Comparison of ENCODE assay signal across 1 cellular context in genomic region chr17:60391419-60392041, GRCh38.
TF ChIP-seq lines count a peak whose summit lies in the region.

No MANE protein-coding gene starts in this region.

TF ChIP-seq in K562, 482 proteins besides CTCF, POLR2A, EP300 and RAD21 (continued from another document and continues in another):
- TF ChIP-seq SIN3B (IDR thresholded peaks at IDR 0.05; ENCODE audit: low read depth) (peak; percentile 15; the same call in 1 of the 2 replicates), LCOR (CRISPR knock-in tag; IDR thresholded peaks at IDR 0.05) (no peak), ZNF408 (CRISPR knock-in tag; IDR thresholded peaks at IDR 0.05; ENCODE audit: low read depth) (no peak), DNMT1 (IDR thresholded peaks at IDR 0.05) (no peak), GTF2F1 (IDR thresholded peaks at IDR 0.05; ENCODE audit: low read depth, low read length) (no peak), HOXB6 (CRISPR knock-in tag; IDR thresholded peaks at IDR 0.05; ENCODE audit: borderline replicate concordance) (no peak), TFAP4 (CRISPR knock-in tag; IDR thresholded peaks at IDR 0.05; ENCODE audit: borderline replicate concordance) (no peak), ESRRB (CRISPR knock-in tag; IDR thresholded peaks at IDR 0.05; ENCODE audit: borderline replicate concordance) (no peak), NFIC (IDR thresholded peaks at IDR 0.05) (peak; percentile 46), ELF1 (tag; IDR thresholded peaks at IDR 0.05) (no peak), PHF8 (IDR thresholded peaks at IDR 0.05; ENCODE audit: borderline replicate concordance, low read length) (peak; percentile 47; the same call in 1 of the 2 replicates), ZNF140 (CRISPR knock-in tag; IDR thresholded peaks at IDR 0.05) (no peak), NFIX (CRISPR knock-in tag; IDR thresholded peaks at IDR 0.05; ENCODE audit: low read depth) (no peak), ARID4B (CRISPR knock-in tag; IDR thresholded peaks at IDR 0.05) (no peak), RBFOX2 (IDR thresholded peaks at IDR 0.05; ENCODE audit: low read depth, low read length) (no peak), CBFB (CRISPR knock-in tag; IDR thresholded peaks at IDR 0.05) (no peak), PRMT5 (CRISPR knock-in tag; IDR thresholded peaks at IDR 0.05) (no peak), FOXM1 (IDR thresholded peaks at IDR 0.05; ENCODE audit: low read depth) (no peak), FOXM1 (CRISPR knock-in tag; IDR thresholded peaks at IDR 0.05; ENCODE audit: low read depth) (no peak), SMAD3 (CRISPR knock-in tag; conservative IDR thresholded peaks at IDR 0.05) (no peak), KLF6 (CRISPR knock-in tag; IDR thresholded peaks at IDR 0.05; ENCODE audit: borderline replicate concordance) (no peak), ZSCAN32 (CRISPR knock-in tag; IDR thresholded peaks at IDR 0.05) (no peak), HIVEP1 (CRISPR knock-in tag; IDR thresholded peaks at IDR 0.05) (no peak), ZNF41 (CRISPR knock-in tag; conservative IDR thresholded peaks at IDR 0.05) (no peak), MLX (CRISPR knock-in tag; conservative IDR thresholded peaks at IDR 0.05) (no peak), ZNF212 (CRISPR knock-in tag; IDR thresholded peaks at IDR 0.05) (no peak), CHD2 (IDR thresholded peaks at IDR 0.05; ENCODE audit: low read depth, low read length) (0 out of 2 replicates have a peak, but pooled peaks have one; percentile 6), SP1 (CRISPR knock-in tag; IDR thresholded peaks at IDR 0.05) (no peak), HDGF (IDR thresholded peaks at IDR 0.05) (no peak), SNIP1 (IDR thresholded peaks at IDR 0.05; ENCODE audit: low read depth) (no peak), TCF3 (CRISPR knock-in tag; IDR thresholded peaks at IDR 0.05) (no peak), PURB (CRISPR knock-in tag; IDR thresholded peaks at IDR 0.05; ENCODE audit: low read depth) (no peak), ETV5 (CRISPR knock-in tag; IDR thresholded peaks at IDR 0.05; ENCODE audit: low read depth) (no peak), ZNF24 (IDR thresholded peaks at IDR 0.05) (no peak), GATAD2A (IDR thresholded peaks at IDR 0.05) (peak; percentile 88), ZSCAN29 (IDR thresholded peaks at IDR 0.05) (no peak)
- TF ChIP-seq, protein P1, sequence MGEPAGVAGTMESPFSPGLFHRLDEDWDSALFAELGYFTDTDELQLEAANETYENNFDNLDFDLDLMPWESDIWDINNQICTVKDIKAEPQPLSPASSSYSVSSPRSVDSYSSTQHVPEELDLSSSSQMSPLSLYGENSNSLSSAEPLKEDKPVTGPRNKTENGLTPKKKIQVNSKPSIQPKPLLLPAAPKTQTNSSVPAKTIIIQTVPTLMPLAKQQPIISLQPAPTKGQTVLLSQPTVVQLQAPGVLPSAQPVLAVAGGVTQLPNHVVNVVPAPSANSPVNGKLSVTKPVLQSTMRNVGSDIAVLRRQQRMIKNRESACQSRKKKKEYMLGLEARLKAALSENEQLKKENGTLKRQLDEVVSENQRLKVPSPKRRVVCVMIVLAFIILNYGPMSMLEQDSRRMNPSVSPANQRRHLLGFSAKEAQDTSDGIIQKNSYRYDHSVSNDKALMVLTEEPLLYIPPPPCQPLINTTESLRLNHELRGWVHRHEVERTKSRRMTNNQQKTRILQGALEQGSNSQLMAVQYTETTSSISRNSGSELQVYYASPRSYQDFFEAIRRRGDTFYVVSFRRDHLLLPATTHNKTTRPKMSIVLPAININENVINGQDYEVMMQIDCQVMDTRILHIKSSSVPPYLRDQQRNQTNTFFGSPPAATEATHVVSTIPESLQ (CRISPR knock-in tag; IDR thresholded peaks at IDR 0.05) = no peak; the same call in 1 of the 2 replicates
- TF ChIP-seq, protein P2, sequence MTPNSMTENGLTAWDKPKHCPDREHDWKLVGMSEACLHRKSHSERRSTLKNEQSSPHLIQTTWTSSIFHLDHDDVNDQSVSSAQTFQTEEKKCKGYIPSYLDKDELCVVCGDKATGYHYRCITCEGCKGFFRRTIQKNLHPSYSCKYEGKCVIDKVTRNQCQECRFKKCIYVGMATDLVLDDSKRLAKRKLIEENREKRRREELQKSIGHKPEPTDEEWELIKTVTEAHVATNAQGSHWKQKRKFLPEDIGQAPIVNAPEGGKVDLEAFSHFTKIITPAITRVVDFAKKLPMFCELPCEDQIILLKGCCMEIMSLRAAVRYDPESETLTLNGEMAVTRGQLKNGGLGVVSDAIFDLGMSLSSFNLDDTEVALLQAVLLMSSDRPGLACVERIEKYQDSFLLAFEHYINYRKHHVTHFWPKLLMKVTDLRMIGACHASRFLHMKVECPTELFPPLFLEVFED (CRISPR knock-in tag; conservative IDR thresholded peaks at IDR 0.05) = no peak
- TF ChIP-seq, protein P3, sequence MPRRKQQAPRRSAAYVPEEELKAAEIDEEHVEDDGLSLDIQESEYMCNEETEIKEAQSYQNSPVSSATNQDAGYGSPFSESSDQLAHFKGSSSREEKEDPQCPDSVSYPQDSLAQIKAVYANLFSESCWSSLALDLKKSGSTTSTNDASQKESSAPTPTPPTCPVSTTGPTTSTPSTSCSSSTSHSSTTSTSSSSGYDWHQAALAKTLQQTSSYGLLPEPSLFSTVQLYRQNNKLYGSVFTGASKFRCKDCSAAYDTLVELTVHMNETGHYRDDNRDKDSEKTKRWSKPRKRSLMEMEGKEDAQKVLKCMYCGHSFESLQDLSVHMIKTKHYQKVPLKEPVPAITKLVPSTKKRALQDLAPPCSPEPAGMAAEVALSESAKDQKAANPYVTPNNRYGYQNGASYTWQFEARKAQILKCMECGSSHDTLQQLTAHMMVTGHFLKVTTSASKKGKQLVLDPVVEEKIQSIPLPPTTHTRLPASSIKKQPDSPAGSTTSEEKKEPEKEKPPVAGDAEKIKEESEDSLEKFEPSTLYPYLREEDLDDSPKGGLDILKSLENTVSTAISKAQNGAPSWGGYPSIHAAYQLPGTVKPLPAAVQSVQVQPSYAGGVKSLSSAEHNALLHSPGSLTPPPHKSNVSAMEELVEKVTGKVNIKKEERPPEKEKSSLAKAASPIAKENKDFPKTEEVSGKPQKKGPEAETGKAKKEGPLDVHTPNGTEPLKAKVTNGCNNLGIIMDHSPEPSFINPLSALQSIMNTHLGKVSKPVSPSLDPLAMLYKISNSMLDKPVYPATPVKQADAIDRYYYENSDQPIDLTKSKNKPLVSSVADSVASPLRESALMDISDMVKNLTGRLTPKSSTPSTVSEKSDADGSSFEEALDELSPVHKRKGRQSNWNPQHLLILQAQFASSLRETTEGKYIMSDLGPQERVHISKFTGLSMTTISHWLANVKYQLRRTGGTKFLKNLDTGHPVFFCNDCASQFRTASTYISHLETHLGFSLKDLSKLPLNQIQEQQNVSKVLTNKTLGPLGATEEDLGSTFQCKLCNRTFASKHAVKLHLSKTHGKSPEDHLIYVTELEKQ (CRISPR knock-in tag; IDR thresholded peaks at IDR 0.05) = no peak
- TF ChIP-seq, protein P4, sequence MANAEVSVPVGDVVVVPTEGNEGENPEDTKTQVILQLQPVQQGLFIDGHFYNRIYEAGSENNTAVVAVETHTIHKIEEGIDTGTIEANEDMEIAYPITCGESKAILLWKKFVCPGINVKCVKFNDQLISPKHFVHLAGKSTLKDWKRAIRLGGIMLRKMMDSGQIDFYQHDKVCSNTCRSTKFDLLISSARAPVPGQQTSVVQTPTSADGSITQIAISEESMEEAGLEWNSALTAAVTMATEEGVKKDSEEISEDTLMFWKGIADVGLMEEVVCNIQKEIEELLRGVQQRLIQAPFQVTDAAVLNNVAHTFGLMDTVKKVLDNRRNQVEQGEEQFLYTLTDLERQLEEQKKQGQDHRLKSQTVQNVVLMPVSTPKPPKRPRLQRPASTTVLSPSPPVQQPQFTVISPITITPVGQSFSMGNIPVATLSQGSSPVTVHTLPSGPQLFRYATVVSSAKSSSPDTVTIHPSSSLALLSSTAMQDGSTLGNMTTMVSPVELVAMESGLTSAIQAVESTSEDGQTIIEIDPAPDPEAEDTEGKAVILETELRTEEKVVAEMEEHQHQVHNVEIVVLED (CRISPR knock-in tag; IDR thresholded peaks at IDR 0.05) = no peak
- TF ChIP-seq, protein P5, sequence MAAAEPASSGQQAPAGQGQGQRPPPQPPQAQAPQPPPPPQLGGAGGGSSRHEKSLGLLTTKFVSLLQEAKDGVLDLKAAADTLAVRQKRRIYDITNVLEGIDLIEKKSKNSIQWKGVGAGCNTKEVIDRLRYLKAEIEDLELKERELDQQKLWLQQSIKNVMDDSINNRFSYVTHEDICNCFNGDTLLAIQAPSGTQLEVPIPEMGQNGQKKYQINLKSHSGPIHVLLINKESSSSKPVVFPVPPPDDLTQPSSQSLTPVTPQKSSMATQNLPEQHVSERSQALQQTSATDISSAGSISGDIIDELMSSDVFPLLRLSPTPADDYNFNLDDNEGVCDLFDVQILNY (CRISPR knock-in tag; IDR thresholded peaks at IDR 0.05) = no peak
